In the genomic region with DNA sequence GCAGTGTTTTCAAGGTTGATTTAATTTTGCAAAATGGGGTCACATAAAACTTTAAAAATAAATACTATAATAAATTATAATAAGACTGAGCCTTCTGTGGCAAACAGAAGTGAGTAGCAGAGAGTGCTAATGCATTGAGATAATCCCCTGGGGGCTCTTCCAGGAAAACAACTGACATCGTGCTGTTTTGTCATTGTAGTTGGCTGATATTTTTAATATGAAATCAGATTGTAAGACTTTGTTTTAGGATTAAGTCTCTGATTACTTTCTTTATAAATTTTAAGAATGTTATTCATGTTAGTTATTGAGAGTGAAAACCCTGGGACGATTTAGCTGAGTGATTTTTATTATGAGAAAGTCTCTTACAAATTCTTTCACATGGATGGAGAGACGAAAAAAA, we compare ENCODE assay signal across 10 cellular contexts.
DNase-seq lines count a peak whose midpoint lies in the region; ATAC-seq and TF ChIP-seq lines count a peak whose summit lies in the region.
"Had no signal": no experiment of that assay in that cellular context is flagged by ENCODE, and none has a peak within 500 bp of the region (broad histone marks: within the 10 kb centered on the region; RNA-seq: fewer than 3 reads in every experiment).

No MANE protein-coding gene starts in this region.

- no peaks in the 10 kb centered on the region for H3K9me3 ChIP-seq in HEK293 (ENCODE audit: control insufficient read depth, insufficient read depth, low read depth, low read length)
- H3K9me3 ChIP-seq in iPS-20b (ENCODE audit: insufficient read depth, low read depth, low read length), result no peaks in the 10 kb centered on the region
- H3K9me3 ChIP-seq in skeletal muscle satellite cell (replicated peaks; ENCODE audit: low read length), result no peaks in the 10 kb centered on the region

- no peak overlapping the region for H3K4me3 ChIP-seq in HEK293 (ENCODE audit: low read depth, low read length)
- H3K4me3 ChIP-seq in iPS-20b (ENCODE audit: low read length), result no peak overlapping the region
- H3K4me3 ChIP-seq in skeletal muscle satellite cell (ENCODE audit: low read length), result no peak overlapping the region

- H3K27me3 ChIP-seq in iPS-20b (ENCODE audit: insufficient read depth, low read length), result no peaks in the 10 kb centered on the region
- H3K27me3 ChIP-seq in skeletal muscle satellite cell (ENCODE audit: control insufficient read depth, insufficient read depth, low read length), result no peaks in the 10 kb centered on the region

- H3K27ac ChIP-seq in HEK293 (ENCODE audit: extremely low read depth, low read depth, low read length) (no peak overlapping the region), VCaP (peak overlapping the region; percentile 50), iPS-20b (ENCODE audit: low read length) (peak overlapping the region; percentile 11)

- no peak for DNase-seq in occipital lobe (lab: John Stamatoyannopoulos, UW)
- DNase-seq in stimulated activated naive CD4-positive, alpha-beta T cell (lab: John Stamatoyannopoulos, UW), result no peak
- no peak for DNase-seq in activated gamma-delta T cell treated with Interleukin-2 at 50 U/mL for 16 hours
- DNase-seq: activated CD4-positive, alpha-beta memory T cell treated with anti-CD3 and anti-CD28 coated beads for 36 hours; Karpas-422 had no signal

- peak overlapping the region; percentile 2; the same call in 1 of the 2 replicates for H3K9ac ChIP-seq in iPS-20b (ENCODE audit: low read depth, low read length)
- H3K9ac ChIP-seq in skeletal muscle satellite cell (ENCODE audit: low read depth, low read length), result peak overlapping the region; percentile 56

- peak overlapping the region; percentile 53 for H3K4me2 ChIP-seq in skeletal muscle satellite cell (ENCODE audit: low read length)

- H3K4me1 ChIP-seq in HEK293 (ENCODE audit: control insufficient read depth, insufficient read depth, low read length), result peaks cover 14% of the 10 kb centered on the region; the same call in 1 of the 2 replicates
- H3K4me1 ChIP-seq in iPS-20b (ENCODE audit: insufficient read depth, low read length), result peaks cover 56% of the 10 kb centered on the region
- H3K4me1 ChIP-seq in skeletal muscle satellite cell (ENCODE audit: control insufficient read depth, insufficient read depth, low read length), result peaks cover 53% of the 10 kb centered on the region

- H3K36me3 ChIP-seq in HEK293 (ENCODE audit: control insufficient read depth in 2 of 2, insufficient read depth in 1 of 2, low read length in 2 of 2) (no peaks in the 10 kb centered on the region), iPS-20b (ENCODE audit: insufficient read depth, low read depth, low read length) (no peaks in the 10 kb centered on the region), skeletal muscle satellite cell (ENCODE audit: insufficient read depth, low read length) (no peaks in the 10 kb centered on the region)

- no peak for TF ChIP-seq CTCF in HEK293 (tag by site-specific recombination; IDR thresholded peaks at IDR 0.05)
- no peak for TF ChIP-seq CTCF in VCaP (conservative IDR thresholded peaks at IDR 0.05)

- POLR2A ChIA-PET in HEK293 (lab: Yijun Ruan, JAX), result no interaction called here

- CTCF ChIA-PET in HEK293 (lab: Yijun Ruan, JAX), result no interaction called here

- ATAC-seq in HG03439 (IDR thresholded peaks at IDR 0.05; ENCODE audit: unreplicated experiment), result no peak

TF ChIP-seq in HEK293, 187 proteins besides CTCF, POLR2A, EP300 and RAD21:
- TF ChIP-seq, protein P1, sequence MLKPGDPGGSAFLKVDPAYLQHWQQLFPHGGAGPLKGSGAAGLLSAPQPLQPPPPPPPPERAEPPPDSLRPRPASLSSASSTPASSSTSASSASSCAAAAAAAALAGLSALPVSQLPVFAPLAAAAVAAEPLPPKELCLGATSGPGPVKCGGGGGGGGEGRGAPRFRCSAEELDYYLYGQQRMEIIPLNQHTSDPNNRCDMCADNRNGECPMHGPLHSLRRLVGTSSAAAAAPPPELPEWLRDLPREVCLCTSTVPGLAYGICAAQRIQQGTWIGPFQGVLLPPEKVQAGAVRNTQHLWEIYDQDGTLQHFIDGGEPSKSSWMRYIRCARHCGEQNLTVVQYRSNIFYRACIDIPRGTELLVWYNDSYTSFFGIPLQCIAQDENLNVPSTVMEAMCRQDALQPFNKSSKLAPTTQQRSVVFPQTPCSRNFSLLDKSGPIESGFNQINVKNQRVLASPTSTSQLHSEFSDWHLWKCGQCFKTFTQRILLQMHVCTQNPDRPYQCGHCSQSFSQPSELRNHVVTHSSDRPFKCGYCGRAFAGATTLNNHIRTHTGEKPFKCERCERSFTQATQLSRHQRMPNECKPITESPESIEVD (tag by site-specific recombination; IDR thresholded peaks at IDR 0.05), result peak; percentile 41
- no peak for TF ChIP-seq FEZF1 (tag by site-specific recombination; IDR thresholded peaks at IDR 0.05)
